19 cellular contexts compared by ENCODE assay signal in the genomic region with DNA sequence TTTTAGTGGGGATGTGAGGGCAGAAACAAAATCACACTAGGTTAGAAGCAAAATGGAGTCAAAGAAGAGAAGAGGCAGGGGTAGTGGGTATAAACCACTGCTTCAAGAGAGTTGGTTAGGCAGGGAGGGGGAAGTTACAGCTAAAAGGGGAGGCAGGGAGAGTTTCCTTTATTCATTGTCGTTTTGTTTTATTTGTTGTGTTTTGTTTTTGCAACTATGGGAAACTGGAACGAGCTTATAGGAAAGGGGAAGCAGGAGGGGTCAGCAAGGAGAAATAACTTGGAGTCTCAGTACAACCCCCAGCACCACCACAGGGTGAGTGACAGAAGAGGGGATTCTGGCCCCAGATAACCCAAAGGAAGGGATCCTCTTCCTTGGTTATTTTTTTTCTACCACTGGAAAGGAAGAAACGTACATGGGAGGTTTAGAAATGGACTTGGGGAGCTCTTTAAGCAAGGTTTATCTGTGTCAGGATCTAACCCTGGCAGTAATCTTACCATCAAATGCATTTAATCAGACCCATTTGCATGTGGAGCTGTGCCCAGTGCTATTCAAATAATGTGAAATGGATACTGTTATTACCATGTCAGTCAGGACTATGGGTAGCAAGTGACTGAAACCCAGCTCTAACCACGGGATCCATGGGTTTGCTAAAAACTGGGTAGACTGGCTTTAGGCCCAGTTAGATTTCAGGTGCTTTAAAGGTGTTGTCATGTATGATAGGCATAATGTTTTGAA.
DNase-seq lines count a peak whose midpoint lies in the region; ATAC-seq, FAIRE-seq and TF ChIP-seq lines count a peak whose summit lies in the region.
"Had no signal": no experiment of that assay in that cellular context is flagged by ENCODE, and none has a peak within 500 bp of the region (broad histone marks: within the 10 kb centered on the region; RNA-seq: fewer than 3 reads in every experiment).

No MANE protein-coding gene starts in this region.

- H3K4me1 Mint-ChIP-seq in activated CD4-positive, alpha-beta T cell treated with anti-CD3 and anti-CD28 coated beads, Interleukin-2, amount 10 ng/mL, durations not matched to agents 24 days and 14 days: peaks cover 64% of the 10 kb centered on the region
- peaks cover 57% of the 10 kb centered on the region for H3K4me1 Mint-ChIP-seq in chondrocyte (ENCODE audit: low read depth)
- peaks cover 44% of the 10 kb centered on the region for H3K4me1 Mint-ChIP-seq in stimulated activated memory B cell treated with anti-CD40 and anti-IgM and Interleukin-4, amounts not matched to agents 10 μg/mL and 1 μg/mL and 100 μg/mL, for 72 hours

- no peak for ATAC-seq in stimulated activated memory B cell treated with anti-CD40 and anti-IgM and Interleukin-4, amounts not matched to agents 10 μg/mL and 1 μg/mL and 100 μg/mL, for 72 hours
- no peak for ATAC-seq in HG02759 (IDR thresholded peaks at IDR 0.05; ENCODE audit: unreplicated experiment)
- ATAC-seq: PC-3 had no signal

- H3K27me3 Mint-ChIP-seq in activated CD4-positive, alpha-beta T cell treated with anti-CD3 and anti-CD28 coated beads, Interleukin-2, amount 10 ng/mL, durations not matched to agents 24 days and 14 days: no peaks in the 10 kb centered on the region
- H3K27me3 Mint-ChIP-seq in chondrocyte (ENCODE audit: low read depth): no peaks in the 10 kb centered on the region
- H3K27me3 Mint-ChIP-seq in stimulated activated memory B cell treated with anti-CD40 and anti-IgM and Interleukin-4, amounts not matched to agents 10 μg/mL and 1 μg/mL and 100 μg/mL, for 72 hours: no peaks in the 10 kb centered on the region

- intact Hi-C loops in activated CD4-positive, alpha-beta T cell treated with anti-CD3 and anti-CD28 coated beads, Interleukin-2, amount 10 ng/mL, durations not matched to agents 24 days and 14 days (cut with micrococcal nuclease): no loop called here

- peak overlapping the region; percentile 15 for H3K4me3 Mint-ChIP-seq in activated CD4-positive, alpha-beta T cell treated with anti-CD3 and anti-CD28 coated beads, Interleukin-2, amount 10 ng/mL, durations not matched to agents 24 days and 14 days
- H3K4me3 Mint-ChIP-seq in chondrocyte (ENCODE audit: unreplicated experiment): no peak overlapping the region
- no peak overlapping the region for H3K4me3 Mint-ChIP-seq in stimulated activated memory B cell treated with anti-CD40 and anti-IgM and Interleukin-4, amounts not matched to agents 10 μg/mL and 1 μg/mL and 100 μg/mL, for 72 hours
- H3K4me3 Mint-ChIP-seq: activated naive CD4-positive, alpha-beta T cell treated with anti-CD3 and anti-CD28 coated beads for 36 hours had no signal

- H3K9me3 Mint-ChIP-seq in activated CD4-positive, alpha-beta T cell treated with anti-CD3 and anti-CD28 coated beads, Interleukin-2, amount 10 ng/mL, durations not matched to agents 24 days and 14 days: peaks cover 5% of the 10 kb centered on the region
- no peaks in the 10 kb centered on the region for H3K9me3 Mint-ChIP-seq in chondrocyte (ENCODE audit: low read depth)
- H3K9me3 Mint-ChIP-seq in stimulated activated memory B cell treated with anti-CD40 and anti-IgM and Interleukin-4, amounts not matched to agents 10 μg/mL and 1 μg/mL and 100 μg/mL, for 72 hours: no peaks in the 10 kb centered on the region
- H3K9me3 Mint-ChIP-seq: activated naive CD4-positive, alpha-beta T cell treated with anti-CD3 and anti-CD28 coated beads for 36 hours had no signal

- DNase-seq in activated CD4-positive, alpha-beta T cell treated with anti-CD3 and anti-CD28 coated beads, Interleukin-2, amount 10 ng/mL, durations not matched to agents 24 days and 14 days: no peak
- no peak for DNase-seq in activated CD4-positive, alpha-beta T cell treated with anti-CD3 and anti-CD28 coated beads for 1 hour
- no peak for DNase-seq in GM19239 (ENCODE audit: insufficient read length, low spot score)
- no peak for DNase-seq in chondrocyte (ENCODE audit: low spot score)
- DNase-seq in GM19240 (ENCODE audit: insufficient read length, low spot score): no peak
- DNase-seq in NOMO-1 treated with DMSO at 0.1 percent for 48 hours (lab: John Stamatoyannopoulos, UW; ENCODE audit: unreplicated experiment): no peak
- DNase-seq: activated naive CD4-positive, alpha-beta T cell treated with anti-CD3 and anti-CD28 coated beads for 36 hours; brain microvascular endothelial cell; effector CD4-positive, alpha-beta T cell; MG63; NCI-H2081; NCI-H524 treated with DMSO at 0.1 percent for 48 hours; PC-3; SK-N-SH; stimulated activated CD4-positive, alpha-beta T cell treated with anti-CD3 and anti-CD28 coated beads, Interleukin-15, amount 100 ng/mL, for 24 hours had no signal

- no peaks in the 10 kb centered on the region for H3K36me3 Mint-ChIP-seq in activated CD4-positive, alpha-beta T cell treated with anti-CD3 and anti-CD28 coated beads, Interleukin-2, amount 10 ng/mL, durations not matched to agents 24 days and 14 days (ENCODE audit: low read depth)
- H3K36me3 Mint-ChIP-seq in chondrocyte (ENCODE audit: low read depth): no peaks in the 10 kb centered on the region
- H3K36me3 Mint-ChIP-seq in stimulated activated memory B cell treated with anti-CD40 and anti-IgM and Interleukin-4, amounts not matched to agents 10 μg/mL and 1 μg/mL and 100 μg/mL, for 72 hours: peaks cover 5% of the 10 kb centered on the region

- H3K27ac Mint-ChIP-seq in activated CD4-positive, alpha-beta T cell treated with anti-CD3 and anti-CD28 coated beads, Interleukin-2, amount 10 ng/mL, durations not matched to agents 24 days and 14 days: peak overlapping the region; percentile 52
- H3K27ac Mint-ChIP-seq in chondrocyte (ENCODE audit: unreplicated experiment): peak overlapping the region; percentile 52
- H3K27ac Mint-ChIP-seq in stimulated activated memory B cell treated with anti-CD40 and anti-IgM and Interleukin-4, amounts not matched to agents 10 μg/mL and 1 μg/mL and 100 μg/mL, for 72 hours: peak overlapping the region; percentile 99

- TF ChIP-seq CTCF in chondrocyte (IDR thresholded peaks at IDR 0.05): no peak

- peak; percentile 23 for FAIRE-seq in GM19239 (lab: Jason Lieb, UNC)
- FAIRE-seq: A204.1, H1 had no signal
